Comparison of ENCODE assay signal across 1 cellular context in the genomic region with DNA sequence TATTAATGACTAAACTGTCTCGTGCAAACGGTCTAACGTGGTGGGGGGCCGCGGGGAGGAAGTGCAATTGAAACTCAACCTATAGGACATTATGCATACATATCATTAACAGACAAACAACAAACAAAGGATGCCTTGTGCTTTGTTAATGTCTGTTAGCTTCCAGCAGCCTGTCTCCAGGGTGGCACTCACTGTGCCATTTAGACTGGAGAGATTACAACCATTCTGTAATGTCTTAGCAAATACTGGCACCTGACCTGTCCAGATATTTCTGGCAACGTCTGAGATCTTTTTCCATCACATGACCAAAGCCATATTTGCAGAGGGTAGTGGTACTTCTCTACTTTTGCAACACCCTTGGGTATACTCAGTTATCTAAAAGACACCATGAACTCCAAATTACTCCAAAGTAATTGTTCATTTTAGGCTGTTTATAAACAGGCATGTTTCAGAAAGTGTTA.
TF ChIP-seq lines count a peak whose summit lies in the region.

No MANE protein-coding gene starts in this region.

TF ChIP-seq in HCT116, 20 proteins besides CTCF, POLR2A, EP300 and RAD21:
- TF ChIP-seq, protein P1, sequence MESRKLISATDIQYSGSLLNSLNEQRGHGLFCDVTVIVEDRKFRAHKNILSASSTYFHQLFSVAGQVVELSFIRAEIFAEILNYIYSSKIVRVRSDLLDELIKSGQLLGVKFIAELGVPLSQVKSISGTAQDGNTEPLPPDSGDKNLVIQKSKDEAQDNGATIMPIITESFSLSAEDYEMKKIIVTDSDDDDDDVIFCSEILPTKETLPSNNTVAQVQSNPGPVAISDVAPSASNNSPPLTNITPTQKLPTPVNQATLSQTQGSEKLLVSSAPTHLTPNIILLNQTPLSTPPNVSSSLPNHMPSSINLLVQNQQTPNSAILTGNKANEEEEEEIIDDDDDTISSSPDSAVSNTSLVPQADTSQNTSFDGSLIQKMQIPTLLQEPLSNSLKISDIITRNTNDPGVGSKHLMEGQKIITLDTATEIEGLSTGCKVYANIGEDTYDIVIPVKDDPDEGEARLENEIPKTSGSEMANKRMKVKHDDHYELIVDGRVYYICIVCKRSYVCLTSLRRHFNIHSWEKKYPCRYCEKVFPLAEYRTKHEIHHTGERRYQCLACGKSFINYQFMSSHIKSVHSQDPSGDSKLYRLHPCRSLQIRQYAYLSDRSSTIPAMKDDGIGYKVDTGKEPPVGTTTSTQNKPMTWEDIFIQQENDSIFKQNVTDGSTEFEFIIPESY (IDR thresholded peaks at IDR 0.05; ENCODE audit: extremely low read depth, insufficient replicate concordance, low read length): no peak
- TF ChIP-seq POLR2AphosphoS5 (IDR thresholded peaks at IDR 0.05; ENCODE audit: low read depth, low read length) (no peak), JUND (IDR thresholded peaks at IDR 0.05) (no peak), CEBPB (IDR thresholded peaks at IDR 0.05; ENCODE audit: low read depth) (no peak), SIN3A (IDR thresholded peaks at IDR 0.05; ENCODE audit: low read depth) (no peak), SRF (IDR thresholded peaks at IDR 0.05; ENCODE audit: low read depth) (no peak), YY1 (IDR thresholded peaks at IDR 0.05; ENCODE audit: extremely low read depth, insufficient replicate concordance, low read depth, low read length) (no peak), SP1 (IDR thresholded peaks at IDR 0.05; ENCODE audit: low read depth) (no peak), TCF7L2 (IDR thresholded peaks at IDR 0.05; ENCODE audit: borderline replicate concordance, extremely low read depth, insufficient read depth, insufficient read length) (no peak), ZNF274 (IDR thresholded peaks at IDR 0.05; ENCODE audit: low read depth, low read length) (no peak), EZH2 (IDR thresholded peaks at IDR 0.05) (no peak)
- TF ChIP-seq, protein P2, sequence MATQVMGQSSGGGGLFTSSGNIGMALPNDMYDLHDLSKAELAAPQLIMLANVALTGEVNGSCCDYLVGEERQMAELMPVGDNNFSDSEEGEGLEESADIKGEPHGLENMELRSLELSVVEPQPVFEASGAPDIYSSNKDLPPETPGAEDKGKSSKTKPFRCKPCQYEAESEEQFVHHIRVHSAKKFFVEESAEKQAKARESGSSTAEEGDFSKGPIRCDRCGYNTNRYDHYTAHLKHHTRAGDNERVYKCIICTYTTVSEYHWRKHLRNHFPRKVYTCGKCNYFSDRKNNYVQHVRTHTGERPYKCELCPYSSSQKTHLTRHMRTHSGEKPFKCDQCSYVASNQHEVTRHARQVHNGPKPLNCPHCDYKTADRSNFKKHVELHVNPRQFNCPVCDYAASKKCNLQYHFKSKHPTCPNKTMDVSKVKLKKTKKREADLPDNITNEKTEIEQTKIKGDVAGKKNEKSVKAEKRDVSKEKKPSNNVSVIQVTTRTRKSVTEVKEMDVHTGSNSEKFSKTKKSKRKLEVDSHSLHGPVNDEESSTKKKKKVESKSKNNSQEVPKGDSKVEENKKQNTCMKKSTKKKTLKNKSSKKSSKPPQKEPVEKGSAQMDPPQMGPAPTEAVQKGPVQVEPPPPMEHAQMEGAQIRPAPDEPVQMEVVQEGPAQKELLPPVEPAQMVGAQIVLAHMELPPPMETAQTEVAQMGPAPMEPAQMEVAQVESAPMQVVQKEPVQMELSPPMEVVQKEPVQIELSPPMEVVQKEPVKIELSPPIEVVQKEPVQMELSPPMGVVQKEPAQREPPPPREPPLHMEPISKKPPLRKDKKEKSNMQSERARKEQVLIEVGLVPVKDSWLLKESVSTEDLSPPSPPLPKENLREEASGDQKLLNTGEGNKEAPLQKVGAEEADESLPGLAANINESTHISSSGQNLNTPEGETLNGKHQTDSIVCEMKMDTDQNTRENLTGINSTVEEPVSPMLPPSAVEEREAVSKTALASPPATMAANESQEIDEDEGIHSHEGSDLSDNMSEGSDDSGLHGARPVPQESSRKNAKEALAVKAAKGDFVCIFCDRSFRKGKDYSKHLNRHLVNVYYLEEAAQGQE (IDR thresholded peaks at IDR 0.05; ENCODE audit: low read depth): no peak
